ENCODE assay signal across 1 cellular context in the genomic region with DNA sequence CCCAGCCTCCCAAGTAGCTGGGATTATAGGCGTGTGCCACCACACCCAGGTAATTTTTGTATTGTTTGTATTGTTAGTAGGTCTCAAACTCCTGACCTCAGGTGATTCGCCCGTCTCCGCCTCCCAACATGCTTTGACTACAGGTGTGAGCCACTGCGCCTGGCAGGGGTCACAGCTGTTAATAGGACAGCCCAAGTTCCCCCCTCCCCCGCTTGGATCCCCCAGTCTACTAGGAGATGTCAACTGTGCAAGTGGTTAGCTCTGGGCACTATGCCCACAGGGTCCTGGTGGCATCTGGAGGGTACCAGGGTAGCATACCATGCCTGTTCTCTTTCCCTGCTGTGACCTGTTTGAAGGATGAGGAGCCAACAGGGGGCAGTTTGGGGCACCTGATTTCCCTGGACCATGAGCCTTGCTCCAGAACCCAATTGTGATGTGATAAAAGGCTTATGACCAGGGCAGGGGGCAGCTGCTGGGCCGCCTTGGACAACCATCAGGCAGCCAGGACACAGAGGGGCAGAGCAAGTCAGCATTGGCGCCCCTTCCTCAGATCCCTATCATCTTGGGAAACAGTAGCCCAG.
TF ChIP-seq lines count a peak whose summit lies in the region.

A gene with protein sequence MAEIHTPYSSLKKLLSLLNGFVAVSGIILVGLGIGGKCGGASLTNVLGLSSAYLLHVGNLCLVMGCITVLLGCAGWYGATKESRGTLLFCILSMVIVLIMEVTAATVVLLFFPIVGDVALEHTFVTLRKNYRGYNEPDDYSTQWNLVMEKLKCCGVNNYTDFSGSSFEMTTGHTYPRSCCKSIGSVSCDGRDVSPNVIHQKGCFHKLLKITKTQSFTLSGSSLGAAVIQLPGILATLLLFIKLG (plus strand): TSS at position 496 of the 581 bp plus-strand sequence. CDS start 138 bp downstream, outside the sequence.

TF ChIP-seq in IMR-90, 13 proteins besides CTCF, POLR2A, EP300 and RAD21:
- TF ChIP-seq CEBPB (IDR thresholded peaks at IDR 0.05; ENCODE audit: low read depth, low read length): no peak
- TF ChIP-seq MXI1 (IDR thresholded peaks at IDR 0.05; ENCODE audit: borderline replicate concordance, low read depth, low read length): no peak
- no peak for TF ChIP-seq FOS (IDR thresholded peaks at IDR 0.05; ENCODE audit: low read depth, low read length)
- no peak for TF ChIP-seq MAZ (IDR thresholded peaks at IDR 0.05; ENCODE audit: borderline replicate concordance, low read depth, low read length)
- TF ChIP-seq RCOR1 (IDR thresholded peaks at IDR 0.05; ENCODE audit: insufficient replicate concordance, low read length): no peak
